24 cellular contexts compared by ENCODE assay signal in genomic region chr3:124168271-124168670, GRCh38.
DNase-seq lines count a peak whose midpoint lies in the region; ATAC-seq and TF ChIP-seq lines count a peak whose summit lies in the region.
"Had no signal": no experiment of that assay in that cellular context is flagged by ENCODE, and none has a peak within 500 bp of the region (broad histone marks: within the 10 kb centered on the region; RNA-seq: fewer than 3 reads in every experiment).

No MANE protein-coding gene starts in this region.

- DNase-seq in Right ventricle myocardium inferior (ENCODE audit: missing footprints) (no peak), cardiac septum (ENCODE audit: low spot score) (no peak), mammary epithelial cell (peak; percentile 13), left cardiac atrium (peak; percentile 46), ACHN (no peak), ureter (ENCODE audit: low spot score) (no peak), NCI-H1105 (lab: John Stamatoyannopoulos, UW) (no peak)
- DNase-seq: activated CD4-positive, alpha-beta T cell treated with anti-CD3 and anti-CD28 coated beads for 36 hours; activated CD8-positive, alpha-beta memory T cell treated with anti-CD3 and anti-CD28 coated beads, Interleukin-2, amount 10 ng/mL, durations not matched to agents 7 days and 5 days; activated naive CD8-positive, alpha-beta T cell treated with anti-CD3 and anti-CD28 coated beads, Interleukin-2, amount 10 ng/mL, durations not matched to agents 7 days and 5 days; C1 segment of cervical spinal cord; endodermal cell; GF-D8; hypothalamus; kidney; naive thymus-derived CD8-positive, alpha-beta T cell; NCI-H187; ovary; stimulated activated CD4-positive, alpha-beta T cell treated with anti-CD3 and anti-CD28 coated beads, Interleukin-1b, Interleukin-23, amount 100 ng/mL, for 48 hours; stimulated activated naive CD4-positive, alpha-beta T cell; trophoblast cell had no signal

- no peak overlapping the region for H3K4me3 ChIP-seq in mammary epithelial cell (replicated peaks in 1 of 3; ENCODE audit: insufficient read depth in 1 of 3, low read depth in 2 of 3, low read length in 3 of 3)
- H3K4me3 ChIP-seq: A549, HAP-1, ovary had no signal

- H3K9me3 ChIP-seq in mammary epithelial cell (replicated peaks; ENCODE audit: insufficient read depth, low read length), result no peaks in the 10 kb centered on the region
- H3K9me3 ChIP-seq: A549, HAP-1, ovary had no signal

- dilution Hi-C loops in mammary epithelial cell (cut with HindIII; ENCODE audit: low sequenced_read_pairs), result no loop called here

- H3K36me3 ChIP-seq in mammary epithelial cell (ENCODE audit: insufficient read depth, low read length), result no peaks in the 10 kb centered on the region
- H3K36me3 ChIP-seq: HAP-1, ovary had no signal

- no peak overlapping the region for H3K4me2 ChIP-seq in mammary epithelial cell (ENCODE audit: insufficient read depth, low read depth, low read length)
- H3K4me2 ChIP-seq: A549 had no signal

- in situ Hi-C loops in mammary epithelial cell (cut with MboI; ENCODE audit: low sequenced_read_pairs in 2 of 2), result no loop called here
- in situ Hi-C loops in ACHN (cut with HindIII; ENCODE audit: low pct_ligation_motif_present, low pct_unique_long_range_greater_than_20kb, low sequenced_read_pairs), result no loop called here

- CTCF ChIA-PET in mammary epithelial cell (lab: Charles Lee; ENCODE audit: low non-redundant PET), result no interaction called here

- H3K27ac ChIP-seq in mammary epithelial cell (ENCODE audit: insufficient read depth, low read depth, low read length), result no peak overlapping the region
- H3K27ac ChIP-seq: A549, ovary had no signal

- no TSS peak for BruUV-seq in mammary epithelial cell (replicated peaks; lab: Mats Ljungman, UMichigan)

- TF ChIP-seq CTCF in mammary epithelial cell (conservative IDR thresholded peaks at IDR 0.05 in 1 of 2, IDR thresholded peaks at IDR 0.05 in 1 of 2; ENCODE audit: extremely low read depth in 1 of 2, insufficient read depth in 1 of 2, low read depth in 1 of 2, low read length in 2 of 2), result no peak

- no peaks in the 10 kb centered on the region for H3K79me2 ChIP-seq in mammary epithelial cell (ENCODE audit: insufficient read depth, low read length)

- peaks cover 3% of the 10 kb centered on the region for H3K27me3 ChIP-seq in mammary epithelial cell (ENCODE audit: insufficient read depth, low read length)
- H3K27me3 ChIP-seq: ovary had no signal

- no peak overlapping the region for H2AFZ ChIP-seq in mammary epithelial cell (ENCODE audit: low read depth, low read length)

- intact Hi-C loops in Right ventricle myocardium inferior (cut with DNase I) (no loop called here), cardiac septum (cut with DNase I) (no loop called here), mammary epithelial cell (cut with micrococcal nuclease) (loop anchor here (5.0 kb wide), 1 partner anchor 39 kb away; no protein-coding TSS in a partner anchor), left cardiac atrium (cut with DNase I) (no loop called here)

- H3K9ac ChIP-seq in mammary epithelial cell (ENCODE audit: insufficient read depth, low read length), result no peak overlapping the region

- H4K20me1 ChIP-seq in mammary epithelial cell (ENCODE audit: insufficient read depth, low read length), result no peaks in the 10 kb centered on the region

- no peaks in the 10 kb centered on the region for H3K4me1 ChIP-seq in mammary epithelial cell (ENCODE audit: insufficient read depth, low read length)
- H3K4me1 ChIP-seq: HAP-1 had no signal

- peak; percentile 46 for ATAC-seq in Right ventricle myocardium inferior
- ATAC-seq in left cardiac atrium, result peak; percentile 65 to 95
- no peak for ATAC-seq in HG03280 (IDR thresholded peaks at IDR 0.05; ENCODE audit: unreplicated experiment)
- ATAC-seq: A549; activated CD4-positive, alpha-beta T cell treated with anti-CD3 and anti-CD28 coated beads for 36 hours; activated CD8-positive, alpha-beta memory T cell treated with anti-CD3 and anti-CD28 coated beads, Interleukin-2, amount 10 ng/mL, durations not matched to agents 7 days and 5 days; naive thymus-derived CD8-positive, alpha-beta T cell had no signal

Comparison
In these comparisons a context has a peak if more than half of its experiments do, and no peak if none do; other contexts are left out.
1. DNase-seq: peak in mammary epithelial cell (single experiment) and left cardiac atrium (single experiment); none in Right ventricle myocardium inferior (single experiment), cardiac septum (single experiment), ACHN (single experiment), ureter (single experiment) and NCI-H1105 (single experiment).